ENCODE assay signal across 18 cellular contexts in the genomic region with DNA sequence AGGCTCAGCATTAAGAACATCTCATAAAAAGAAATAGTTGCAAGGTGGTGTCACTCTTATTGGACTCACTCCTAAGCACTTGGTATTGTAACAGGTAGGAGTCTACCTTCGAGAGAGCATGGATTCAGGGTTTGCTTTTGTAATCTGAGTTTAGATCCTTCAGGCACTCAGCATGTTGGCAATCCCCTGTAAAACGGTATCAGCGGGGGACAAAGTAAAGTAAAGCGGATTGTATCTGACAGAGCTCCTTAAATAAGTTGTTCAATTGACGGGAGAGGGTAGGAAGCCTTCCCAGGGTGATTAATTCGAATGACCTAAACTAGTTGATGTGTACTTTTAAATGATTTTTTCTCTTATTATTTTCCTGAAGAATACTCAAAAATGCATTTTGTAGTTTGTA.
DNase-seq lines count a peak whose midpoint lies in the region; ATAC-seq, FAIRE-seq and TF ChIP-seq lines count a peak whose summit lies in the region.
"Had no signal": no experiment of that assay in that cellular context is flagged by ENCODE, and none has a peak within 500 bp of the region (broad histone marks: within the 10 kb centered on the region; RNA-seq: fewer than 3 reads in every experiment).

No MANE protein-coding gene starts in this region.

- H3K27me3 ChIP-seq in GM23338 (ENCODE audit: insufficient read depth) = no peaks in the 10 kb centered on the region
- H3K27me3 ChIP-seq in H1 (replicated peaks in 1 of 4; ENCODE audit: control insufficient read depth in 3 of 4, extremely low read depth in 1 of 4, insufficient read depth in 3 of 4, low read length in 3 of 4) = peaks cover 0 to 2% (median 1%) of the 10 kb centered on the region in 4 experiments; a peak in 1 of 7 replicates
- H3K27me3 ChIP-seq in mesendoderm (ENCODE audit: insufficient read depth, low read length, poor library complexity) = no peaks in the 10 kb centered on the region

- H3K4me3 ChIP-seq in GM23338 (no peak overlapping the region), H1 (ENCODE audit: extremely low read depth in 1 of 4, insufficient read depth in 2 of 4, low read depth in 3 of 4, low read length in 4 of 4) (no peak overlapping the region), mesendoderm (ENCODE audit: low read length) (no peak overlapping the region)
- H3K4me3 ChIP-seq: A549, GM12878, GM23248, HAP-1 had no signal

- no peak overlapping the region for H2AK5ac ChIP-seq in H1 (ENCODE audit: low read depth, low read length)
- H2AK5ac ChIP-seq in mesendoderm (ENCODE audit: low read length) = no peak overlapping the region

- H3K56ac ChIP-seq in H1 (replicated peaks; ENCODE audit: insufficient read length, low read depth, low read length) (no peak overlapping the region), mesendoderm (ENCODE audit: low read length) (no peak overlapping the region)

- H3K27me3 Mint-ChIP-seq in GM23338 (ENCODE audit: insufficient read depth, low read depth, poor library complexity) = no peaks in the 10 kb centered on the region
- no peaks in the 10 kb centered on the region for H3K27me3 Mint-ChIP-seq in activated CD8-positive, alpha-beta T cell treated with anti-CD3 and anti-CD28 coated beads for 36 hours

- H3K14ac ChIP-seq in H1 (ENCODE audit: insufficient read length) = no peak overlapping the region

- no peak for TF ChIP-seq EP300 in H1 (IDR thresholded peaks at IDR 0.05; ENCODE audit: borderline replicate concordance in 1 of 2, low read depth in 2 of 2, low read length in 2 of 2)

- POLR2A ChIA-PET in H1 (lab: Charles Lee; ENCODE audit: partially characterized antibody) = no interaction called here
- POLR2A ChIA-PET in activated CD8-positive, alpha-beta T cell treated with anti-CD3 and anti-CD28 coated beads for 36 hours (lab: Charles Lee) = no interaction called here

- intact Hi-C loops in activated CD8-positive, alpha-beta T cell treated with anti-CD3 and anti-CD28 coated beads for 36 hours (cut with micrococcal nuclease) = no loop called here

- H3K9me3 ChIP-seq in H1 (ENCODE audit: insufficient read depth in 2 of 2, low read depth in 1 of 2, low read length in 1 of 2) = no peaks in the 10 kb centered on the region
- H3K9me3 ChIP-seq: A549, HAP-1 had no signal

- no peaks in the 10 kb centered on the region for H3K36me3 ChIP-seq in GM23338 (ENCODE audit: insufficient read depth)
- H3K36me3 ChIP-seq in H1 (ENCODE audit: control insufficient read depth in 2 of 4, insufficient read depth in 4 of 4, low read length in 3 of 4) = no peaks in the 10 kb centered on the region
- H3K36me3 ChIP-seq in mesendoderm (ENCODE audit: control insufficient read depth, insufficient read depth, low read length) = no peaks in the 10 kb centered on the region
- H3K36me3 ChIP-seq: HAP-1 had no signal

- H3K27ac Mint-ChIP-seq in GM23338 = no peak overlapping the region
- no peak overlapping the region for H3K27ac Mint-ChIP-seq in activated CD8-positive, alpha-beta T cell treated with anti-CD3 and anti-CD28 coated beads for 36 hours
- H3K27ac Mint-ChIP-seq: CD14-positive monocyte, HFFc6 had no signal

- H3K4me2 ChIP-seq in GM23338 (no peak overlapping the region), H1 (ENCODE audit: insufficient read depth in 1 of 2, low read depth in 2 of 2, low read length in 2 of 2) (no peak overlapping the region), mesendoderm (ENCODE audit: low read length) (no peak overlapping the region)
- H3K4me2 ChIP-seq: A549 had no signal

- H3K9me2 ChIP-seq in GM23338 (ENCODE audit: insufficient read depth) = no peaks in the 10 kb centered on the region; the same call in 1 of the 2 replicates

- H2AFZ ChIP-seq in GM23338 (peak overlapping the region; percentile 9; the same call in 1 of the 2 replicates), H1 (ENCODE audit: low read length) (no peak overlapping the region)
- H2AFZ ChIP-seq: GM23248 had no signal

- TF ChIP-seq RAD21 in H1 (IDR thresholded peaks at IDR 0.05 in 1 of 2, conservative IDR thresholded peaks at IDR 0.05 in 1 of 2; ENCODE audit: low read depth in 2 of 2, low read length in 2 of 2) = no peak

- no peak overlapping the region for H3K27ac ChIP-seq in GM23338 (ENCODE audit: low read depth)
- no peak overlapping the region for H3K27ac ChIP-seq in H1 (ENCODE audit: low read depth, low read length)
- H3K27ac ChIP-seq in mesendoderm (ENCODE audit: low read depth, low read length) = no peak overlapping the region
- H3K27ac ChIP-seq: A549, GM23248 had no signal

- H3K18ac ChIP-seq in H1 (ENCODE audit: extremely low read depth, low read length) = no peak overlapping the region
- no peak overlapping the region for H3K18ac ChIP-seq in mesendoderm (ENCODE audit: low read length)

- peak; percentile 91 for ATAC-seq in GM23338
- ATAC-seq in activated CD8-positive, alpha-beta T cell treated with anti-CD3 and anti-CD28 coated beads for 36 hours = no peak
- ATAC-seq: A549, GM12878, HepG2 had no signal

- TF ChIP-seq CTCF in GM23338 (conservative IDR thresholded peaks at IDR 0.05; ENCODE audit: low read depth in 2 of 2) (no peak), H1 (IDR thresholded peaks at IDR 0.05; ENCODE audit: control extremely low read depth in 1 of 3, insufficient read depth in 1 of 3, low read depth in 1 of 3, low read length in 3 of 3) (no peak)
- TF ChIP-seq CTCF in activated CD8-positive, alpha-beta T cell treated with anti-CD3 and anti-CD28 coated beads for 36 hours (IDR thresholded peaks at IDR 0.05) = no peak

- H3K9me3 Mint-ChIP-seq in GM23338 = no peaks in the 10 kb centered on the region
- H3K9me3 Mint-ChIP-seq in activated CD8-positive, alpha-beta T cell treated with anti-CD3 and anti-CD28 coated beads for 36 hours = peaks cover 3% of the 10 kb centered on the region
- H3K9me3 Mint-ChIP-seq: CD14-positive monocyte had no signal

- no peak overlapping the region for H2BK15ac ChIP-seq in H1 (ENCODE audit: low read length)
- H2BK15ac ChIP-seq in mesendoderm (replicated peaks; ENCODE audit: low read depth) = no peak overlapping the region

- no peak for TF ChIP-seq POLR2A in H1 (IDR thresholded peaks at IDR 0.05; ENCODE audit: control extremely low read depth in 1 of 2, low read depth in 2 of 2, low read length in 2 of 2)

- H3K4me3 Mint-ChIP-seq in GM23338 = no peak overlapping the region
- no peak overlapping the region for H3K4me3 Mint-ChIP-seq in activated CD8-positive, alpha-beta T cell treated with anti-CD3 and anti-CD28 coated beads for 36 hours
- H3K4me3 Mint-ChIP-seq: CD14-positive monocyte, HFFc6 had no signal

- H3K79me2 ChIP-seq in GM23338 (replicated peaks; ENCODE audit: insufficient read depth) (no peaks in the 10 kb centered on the region), H1 (ENCODE audit: control insufficient read depth in 1 of 2, insufficient read depth in 2 of 2, low read length in 2 of 2) (no peaks in the 10 kb centered on the region), mesendoderm (ENCODE audit: control insufficient read depth, insufficient read depth, low read length) (no peaks in the 10 kb centered on the region)

- H2BK20ac ChIP-seq in H1 (ENCODE audit: low read length) = no peak overlapping the region

- H3K9ac ChIP-seq in H1 (replicated peaks in 1 of 4; ENCODE audit: extremely low read depth in 1 of 4, low read depth in 3 of 4, low read length in 3 of 4) (no peak overlapping the region), mesendoderm (ENCODE audit: low read length) (no peak overlapping the region)
- H3K9ac ChIP-seq: GM23248 had no signal

- H2BK120ac ChIP-seq in H1 (replicated peaks; ENCODE audit: low read depth, low read length) = no peak overlapping the region
- H2BK120ac ChIP-seq in mesendoderm (ENCODE audit: low read depth, low read length) = no peak overlapping the region

- H3K4me1 Mint-ChIP-seq in GM23338 = peaks cover 6% of the 10 kb centered on the region; the same call in 2 of the 3 replicates
- H3K4me1 Mint-ChIP-seq in activated CD8-positive, alpha-beta T cell treated with anti-CD3 and anti-CD28 coated beads for 36 hours (ENCODE audit: low read depth) = no peaks in the 10 kb centered on the region
- H3K4me1 Mint-ChIP-seq: CD14-positive monocyte had no signal

- CTCF ChIA-PET in H1 (lab: Charles Lee; ENCODE audit: partially characterized antibody) = no interaction called here
- CTCF ChIA-PET in activated CD8-positive, alpha-beta T cell treated with anti-CD3 and anti-CD28 coated beads for 36 hours (lab: Charles Lee) = no interaction called here

- no peak overlapping the region for H2BK12ac ChIP-seq in H1 (ENCODE audit: low read depth, low read length)

- H3K4ac ChIP-seq in H1 (replicated peaks; ENCODE audit: insufficient read length, low read depth, low read length) (no peak overlapping the region), mesendoderm (ENCODE audit: low read depth, low read length) (no peak overlapping the region)

- FAIRE-seq in H1 (lab: Jason Lieb, UNC) = no peak
- FAIRE-seq: A549, GM12878, GM18507, HepG2, HTR-8/SVneo had no signal

- no peaks in the 10 kb centered on the region for H3K79me1 ChIP-seq in H1 (ENCODE audit: low read depth, low read length)
- H3K79me1 ChIP-seq in mesendoderm (ENCODE audit: low read length) = no peaks in the 10 kb centered on the region

- no peaks in the 10 kb centered on the region for H3K36me3 Mint-ChIP-seq in GM23338 (ENCODE audit: low read depth)
- no peaks in the 10 kb centered on the region for H3K36me3 Mint-ChIP-seq in activated CD8-positive, alpha-beta T cell treated with anti-CD3 and anti-CD28 coated beads for 36 hours (ENCODE audit: low read depth)
- H3K36me3 Mint-ChIP-seq: CD14-positive monocyte had no signal

- no peak overlapping the region for H2BK5ac ChIP-seq in H1 (ENCODE audit: low read depth, low read length)
- no peak overlapping the region for H2BK5ac ChIP-seq in mesendoderm (ENCODE audit: low read length)

- no peak overlapping the region for H4K8ac ChIP-seq in H1 (ENCODE audit: extremely low read depth, insufficient read depth, low read length)
- no peak overlapping the region for H4K8ac ChIP-seq in mesendoderm (ENCODE audit: low read depth, low read length)

- no peak overlapping the region for H3K23ac ChIP-seq in H1 (ENCODE audit: insufficient read length)
- H3K23ac ChIP-seq in mesendoderm (ENCODE audit: low read length) = no peak overlapping the region

- no peaks in the 10 kb centered on the region for H3F3A ChIP-seq in GM23338 (replicated peaks; ENCODE audit: low read depth)

- H4K91ac ChIP-seq in H1 (replicated peaks; ENCODE audit: insufficient read length, low read length) = no peak overlapping the region

- H3K4me1 ChIP-seq in GM23338 (ENCODE audit: insufficient read depth) (no peaks in the 10 kb centered on the region), H1 (replicated peaks in 1 of 4; ENCODE audit: control insufficient read depth in 3 of 4, insufficient read depth in 4 of 4, low read length in 3 of 4) (no peaks in the 10 kb centered on the region; a peak in 1 of 7 replicates), mesendoderm (ENCODE audit: control insufficient read depth, low read depth, low read length) (no peaks in the 10 kb centered on the region)
- H3K4me1 ChIP-seq: A549, HAP-1 had no signal

- no peaks in the 10 kb centered on the region; the same call in 1 of the 2 replicates for H3K23me2 ChIP-seq in H1 (ENCODE audit: low read depth, low read length)

- DNase-seq in GM23338 (ENCODE audit: low spot score) = peak; percentile 14
- peak; percentile 65 for DNase-seq in NCI-H82 (lab: John Stamatoyannopoulos, UW)
- no peak for DNase-seq in H1 (ENCODE audit: low read depth in 1 of 2, low spot score in 2 of 2)
- peak; percentile 57 for DNase-seq in mesendoderm
- no peak for DNase-seq in CD1c-positive myeloid dendritic cell (ENCODE audit: extremely low spot score)
- DNase-seq in activated CD8-positive, alpha-beta T cell treated with anti-CD3 and anti-CD28 coated beads for 36 hours = no peak
- DNase-seq in globus pallidus (ENCODE audit: low spot score) = no peak
- no peak for DNase-seq in stimulated activated CD4-positive, alpha-beta T cell treated with anti-CD3 and anti-CD28 coated beads, Interleukin-4, amount 100 ng/mL, for 4 hours
- DNase-seq: DMS 273 treated with DMSO at 0.1 percent for 48 hours, GM23248, HFFc6 had no signal

- WGBS in H1 (ENCODE audit: extremely low coverage in 1 of 2, insufficient coverage in 1 of 2, insufficient read length in 1 of 2, insufficient replicate concordance in 2 of 2, low coverage in 1 of 2, low lambda C conversion rate in 2 of 2, missing lambda C conversion rate in 1 of 2), 2 experiments = 56% methylated on average over 6 of the region's 6 CpGs; no CpG with 5 or more reads in 1 of the 2 experiments
- no CpG with 5 or more reads among the region's 6 CpGs for WGBS in mesendoderm (ENCODE audit: extremely low coverage, insufficient coverage, low lambda C conversion rate)

- no peaks in the 10 kb centered on the region for H4K20me1 ChIP-seq in GM23338 (replicated peaks; ENCODE audit: insufficient read depth)
- no peaks in the 10 kb centered on the region for H4K20me1 ChIP-seq in H1 (replicated peaks in 1 of 2; ENCODE audit: control insufficient read depth in 1 of 2, insufficient read depth in 2 of 2, low read length in 2 of 2)

- H4K5ac ChIP-seq in H1 (ENCODE audit: insufficient read length, low read depth, low read length) (no peak overlapping the region), mesendoderm (ENCODE audit: low read length) (no peak overlapping the region)

Comparison
In these comparisons a context has a peak if more than half of its experiments do, and no peak if none do; other contexts are left out.
1. DNase-seq: peak in GM23338 (single experiment), NCI-H82 (single experiment) and mesendoderm (single experiment); none in H1 (0 of 2), CD1c-positive myeloid dendritic cell (single experiment), activated CD8-positive, alpha-beta T cell treated with anti-CD3 and anti-CD28 coated beads for 36 hours (single experiment), globus pallidus (single experiment) and stimulated activated CD4-positive, alpha-beta T cell treated with anti-CD3 and anti-CD28 coated beads, Interleukin-4, amount 100 ng/mL, for 4 hours (0 of 2).